Comparison of ENCODE assay signal across 8 cellular contexts in genomic region chr9:129333961-129334743, GRCh38.
DNase-seq lines count a peak whose midpoint lies in the region; ATAC-seq and TF ChIP-seq lines count a peak whose summit lies in the region.

No MANE protein-coding gene starts in this region.

- peak overlapping the region; percentile 10 to 69 (median 32) for H3K9ac ChIP-seq in skeletal muscle tissue (ENCODE audit: low read depth in 1 of 3, low read length in 3 of 3)

- no peaks in the 10 kb centered on the region for H3K36me3 ChIP-seq in SJSA1
- H3K36me3 ChIP-seq in skeletal muscle tissue (ENCODE audit: control insufficient read depth in 3 of 3, insufficient read depth in 3 of 3, low read length in 3 of 3): no peaks in the 10 kb centered on the region

- H3K9me3 ChIP-seq in SJSA1 (replicated peaks): peaks cover 6% of the 10 kb centered on the region; the same call in 1 of the 2 replicates
- peaks cover 6 to 7% (median 6%) of the 10 kb centered on the region in 3 donors for H3K9me3 ChIP-seq in skeletal muscle tissue (ENCODE audit: control insufficient read depth in 3 of 3, low read length in 3 of 3)

- H3K4me3 Mint-ChIP-seq in chondrocyte (ENCODE audit: unreplicated experiment): peak overlapping the region; percentile 57

- TF ChIP-seq CTCF in AG10803 (conservative IDR thresholded peaks at IDR 0.05; ENCODE audit: low read length) (no peak), HFF-Myc (IDR thresholded peaks at IDR 0.05; ENCODE audit: low read depth, low read length, missing control alignments) (no peak), chondrocyte (IDR thresholded peaks at IDR 0.05) (peak; percentile 41)

- no peaks in the 10 kb centered on the region for H3K27me3 ChIP-seq in SJSA1 (replicated peaks)
- peaks cover 0 to 7% (median 6%) of the 10 kb centered on the region in 3 donors for H3K27me3 ChIP-seq in skeletal muscle tissue (ENCODE audit: control insufficient read depth in 3 of 3, insufficient read depth in 3 of 3, low read length in 3 of 3)

- peak overlapping the region; percentile 94 for H3K27ac Mint-ChIP-seq in chondrocyte (ENCODE audit: unreplicated experiment)

- DNase-seq in AG10803 (ENCODE audit: low read depth) (peak; percentile 96), HFF-Myc (ENCODE audit: extremely low read depth, low read depth) (peak; percentile 76), SJSA1 (ENCODE audit: low read depth in 1 of 2, low spot score in 2 of 2) (peak; percentile 85 to 87), chondrocyte (ENCODE audit: low spot score) (peak; percentile 97), iris pigment epithelial cell (ENCODE audit: low read depth) (peak; percentile 99), NCI-H146 treated with DMSO at 0.1 percent for 48 hours (lab: John Stamatoyannopoulos, UW; ENCODE audit: unreplicated experiment) (no peak)

- no peak for ATAC-seq in HG02970 (IDR thresholded peaks at IDR 0.05; ENCODE audit: low FRiP score, unreplicated experiment)

- H3K36me3 Mint-ChIP-seq in chondrocyte (ENCODE audit: low read depth): no peaks in the 10 kb centered on the region

- H3K4me1 Mint-ChIP-seq in chondrocyte (ENCODE audit: low read depth): peaks cover 66% of the 10 kb centered on the region

- peaks cover 32% of the 10 kb centered on the region for H3K4me1 ChIP-seq in SJSA1 (replicated peaks)
- H3K4me1 ChIP-seq in skeletal muscle tissue (ENCODE audit: control insufficient read depth in 3 of 3, insufficient read depth in 3 of 3, low read length in 3 of 3): peaks cover 30 to 35% (median 32%) of the 10 kb centered on the region in 3 donors

- H3K4me3 ChIP-seq in AG10803 (ENCODE audit: low read length) (peak overlapping the region; percentile 26), HFF-Myc (replicated peaks; ENCODE audit: low read depth, low read length) (no peak overlapping the region; the same call in 1 of the 2 replicates), SJSA1 (no peak overlapping the region), skeletal muscle tissue (ENCODE audit: low read length in 3 of 3) (peak overlapping the region; percentile 32 to 54 (median 52))

- no peaks in the 10 kb centered on the region for H3K27me3 Mint-ChIP-seq in chondrocyte (ENCODE audit: low read depth)

- peaks cover 9% of the 10 kb centered on the region for H3K9me3 Mint-ChIP-seq in chondrocyte (ENCODE audit: low read depth)

- peak overlapping the region; percentile 70 for H3K27ac ChIP-seq in SJSA1
- peak overlapping the region; percentile 85 for H3K27ac ChIP-seq in skeletal muscle tissue (ENCODE audit: low read depth, low read length)

Comparison
In these comparisons a context has a peak if more than half of its experiments do, and no peak if none do; other contexts are left out.
1. H3K4me3 ChIP-seq: peak in AG10803 (single experiment) and skeletal muscle tissue (3 of 3); none in HFF-Myc (single experiment) and SJSA1 (single experiment).